Comparison of ENCODE assay signal across 2 cellular contexts in the genomic region with DNA sequence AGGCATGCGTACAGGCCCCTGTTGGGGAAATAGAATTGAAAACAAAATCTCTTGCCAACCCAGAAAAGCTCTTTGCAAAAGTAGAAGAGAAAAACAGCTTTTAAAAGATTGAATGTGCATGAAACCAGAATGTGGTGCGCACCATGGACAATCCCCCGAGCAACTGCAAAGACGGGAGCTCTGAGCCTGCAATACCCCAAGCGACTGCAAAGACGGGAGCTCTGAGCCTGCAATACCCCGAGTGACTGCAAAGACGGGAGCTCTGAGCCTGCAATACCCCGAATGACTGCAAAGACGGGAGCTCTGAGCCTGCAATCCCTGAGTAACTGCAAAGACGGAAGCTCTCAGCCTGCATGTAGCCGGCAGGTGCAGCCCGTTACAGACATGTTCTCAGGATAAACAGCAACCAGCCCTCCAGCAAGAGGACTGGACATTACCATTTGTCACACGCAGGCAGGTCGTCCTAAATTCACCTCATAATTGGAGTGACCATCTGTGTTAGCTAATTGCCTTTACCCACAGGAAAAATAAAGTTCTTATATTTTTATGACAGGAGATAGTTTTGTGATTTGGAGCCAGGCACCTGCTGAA.
TF ChIP-seq lines count a peak whose summit lies in the region.

No MANE protein-coding gene starts in this region.

TF ChIP-seq in GM12878, 131 proteins besides CTCF, POLR2A, EP300 and RAD21:
- TF ChIP-seq TCF12 (IDR thresholded peaks at IDR 0.05; ENCODE audit: low read depth, low read length) (no peak), GABPA (IDR thresholded peaks at IDR 0.05; ENCODE audit: low read depth) (no peak), MEF2A (IDR thresholded peaks at IDR 0.05; ENCODE audit: insufficient read depth, low read depth, low read length) (no peak), RELB (IDR thresholded peaks at IDR 0.05; ENCODE audit: low read depth) (no peak), DPF2 (IDR thresholded peaks at IDR 0.05) (no peak), ZZZ3 (IDR thresholded peaks at IDR 0.05; ENCODE audit: control insufficient read depth, insufficient read length, low read depth) (no peak), KAT2A (conservative IDR thresholded peaks at IDR 0.05; ENCODE audit: control insufficient read depth, low read depth, low read length) (no peak), KDM1A (IDR thresholded peaks at IDR 0.05; ENCODE audit: borderline replicate concordance) (no peak), ZNF207 (IDR thresholded peaks at IDR 0.05; ENCODE audit: borderline replicate concordance) (no peak), IRF4 (IDR thresholded peaks at IDR 0.05; ENCODE audit: low read depth, low read length) (no peak)
- TF ChIP-seq, protein P1, sequence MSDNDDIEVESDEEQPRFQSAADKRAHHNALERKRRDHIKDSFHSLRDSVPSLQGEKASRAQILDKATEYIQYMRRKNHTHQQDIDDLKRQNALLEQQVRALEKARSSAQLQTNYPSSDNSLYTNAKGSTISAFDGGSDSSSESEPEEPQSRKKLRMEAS (IDR thresholded peaks at IDR 0.05; ENCODE audit: low read depth, low read length): no peak
- TF ChIP-seq, protein P2, sequence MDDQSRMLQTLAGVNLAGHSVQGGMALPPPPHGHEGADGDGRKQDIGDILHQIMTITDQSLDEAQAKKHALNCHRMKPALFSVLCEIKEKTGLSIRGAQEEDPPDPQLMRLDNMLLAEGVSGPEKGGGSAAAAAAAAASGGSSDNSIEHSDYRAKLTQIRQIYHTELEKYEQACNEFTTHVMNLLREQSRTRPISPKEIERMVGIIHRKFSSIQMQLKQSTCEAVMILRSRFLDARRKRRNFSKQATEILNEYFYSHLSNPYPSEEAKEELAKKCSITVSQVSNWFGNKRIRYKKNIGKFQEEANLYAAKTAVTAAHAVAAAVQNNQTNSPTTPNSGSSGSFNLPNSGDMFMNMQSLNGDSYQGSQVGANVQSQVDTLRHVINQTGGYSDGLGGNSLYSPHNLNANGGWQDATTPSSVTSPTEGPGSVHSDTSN (IDR thresholded peaks at IDR 0.05; ENCODE audit: insufficient replicate concordance, low read depth, low read length): no peak
- TF ChIP-seq, protein P3, sequence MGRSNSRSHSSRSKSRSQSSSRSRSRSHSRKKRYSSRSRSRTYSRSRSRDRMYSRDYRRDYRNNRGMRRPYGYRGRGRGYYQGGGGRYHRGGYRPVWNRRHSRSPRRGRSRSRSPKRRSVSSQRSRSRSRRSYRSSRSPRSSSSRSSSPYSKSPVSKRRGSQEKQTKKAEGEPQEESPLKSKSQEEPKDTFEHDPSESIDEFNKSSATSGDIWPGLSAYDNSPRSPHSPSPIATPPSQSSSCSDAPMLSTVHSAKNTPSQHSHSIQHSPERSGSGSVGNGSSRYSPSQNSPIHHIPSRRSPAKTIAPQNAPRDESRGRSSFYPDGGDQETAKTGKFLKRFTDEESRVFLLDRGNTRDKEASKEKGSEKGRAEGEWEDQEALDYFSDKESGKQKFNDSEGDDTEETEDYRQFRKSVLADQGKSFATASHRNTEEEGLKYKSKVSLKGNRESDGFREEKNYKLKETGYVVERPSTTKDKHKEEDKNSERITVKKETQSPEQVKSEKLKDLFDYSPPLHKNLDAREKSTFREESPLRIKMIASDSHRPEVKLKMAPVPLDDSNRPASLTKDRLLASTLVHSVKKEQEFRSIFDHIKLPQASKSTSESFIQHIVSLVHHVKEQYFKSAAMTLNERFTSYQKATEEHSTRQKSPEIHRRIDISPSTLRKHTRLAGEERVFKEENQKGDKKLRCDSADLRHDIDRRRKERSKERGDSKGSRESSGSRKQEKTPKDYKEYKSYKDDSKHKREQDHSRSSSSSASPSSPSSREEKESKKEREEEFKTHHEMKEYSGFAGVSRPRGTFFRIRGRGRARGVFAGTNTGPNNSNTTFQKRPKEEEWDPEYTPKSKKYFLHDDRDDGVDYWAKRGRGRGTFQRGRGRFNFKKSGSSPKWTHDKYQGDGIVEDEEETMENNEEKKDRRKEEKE (IDR thresholded peaks at IDR 0.05): no peak
- TF ChIP-seq, protein P4, sequence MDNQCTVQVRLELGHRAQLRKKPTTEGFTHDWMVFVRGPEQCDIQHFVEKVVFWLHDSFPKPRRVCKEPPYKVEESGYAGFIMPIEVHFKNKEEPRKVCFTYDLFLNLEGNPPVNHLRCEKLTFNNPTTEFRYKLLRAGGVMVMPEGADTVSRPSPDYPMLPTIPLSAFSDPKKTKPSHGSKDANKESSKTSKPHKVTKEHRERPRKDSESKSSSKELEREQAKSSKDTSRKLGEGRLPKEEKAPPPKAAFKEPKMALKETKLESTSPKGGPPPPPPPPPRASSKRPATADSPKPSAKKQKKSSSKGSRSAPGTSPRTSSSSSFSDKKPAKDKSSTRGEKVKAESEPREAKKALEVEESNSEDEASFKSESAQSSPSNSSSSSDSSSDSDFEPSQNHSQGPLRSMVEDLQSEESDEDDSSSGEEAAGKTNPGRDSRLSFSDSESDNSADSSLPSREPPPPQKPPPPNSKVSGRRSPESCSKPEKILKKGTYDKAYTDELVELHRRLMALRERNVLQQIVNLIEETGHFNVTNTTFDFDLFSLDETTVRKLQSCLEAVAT (IDR thresholded peaks at IDR 0.05): no peak

TF ChIP-seq in liver, 16 proteins besides CTCF, POLR2A, EP300 and RAD21:
- TF ChIP-seq, protein P5, sequence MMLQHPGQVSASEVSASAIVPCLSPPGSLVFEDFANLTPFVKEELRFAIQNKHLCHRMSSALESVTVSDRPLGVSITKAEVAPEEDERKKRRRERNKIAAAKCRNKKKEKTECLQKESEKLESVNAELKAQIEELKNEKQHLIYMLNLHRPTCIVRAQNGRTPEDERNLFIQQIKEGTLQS (IDR thresholded peaks at IDR 0.05): no peak
- TF ChIP-seq YY1 (IDR thresholded peaks at IDR 0.05): no peak
- TF ChIP-seq SP1 (IDR thresholded peaks at IDR 0.05): no peak
- TF ChIP-seq, protein P6, sequence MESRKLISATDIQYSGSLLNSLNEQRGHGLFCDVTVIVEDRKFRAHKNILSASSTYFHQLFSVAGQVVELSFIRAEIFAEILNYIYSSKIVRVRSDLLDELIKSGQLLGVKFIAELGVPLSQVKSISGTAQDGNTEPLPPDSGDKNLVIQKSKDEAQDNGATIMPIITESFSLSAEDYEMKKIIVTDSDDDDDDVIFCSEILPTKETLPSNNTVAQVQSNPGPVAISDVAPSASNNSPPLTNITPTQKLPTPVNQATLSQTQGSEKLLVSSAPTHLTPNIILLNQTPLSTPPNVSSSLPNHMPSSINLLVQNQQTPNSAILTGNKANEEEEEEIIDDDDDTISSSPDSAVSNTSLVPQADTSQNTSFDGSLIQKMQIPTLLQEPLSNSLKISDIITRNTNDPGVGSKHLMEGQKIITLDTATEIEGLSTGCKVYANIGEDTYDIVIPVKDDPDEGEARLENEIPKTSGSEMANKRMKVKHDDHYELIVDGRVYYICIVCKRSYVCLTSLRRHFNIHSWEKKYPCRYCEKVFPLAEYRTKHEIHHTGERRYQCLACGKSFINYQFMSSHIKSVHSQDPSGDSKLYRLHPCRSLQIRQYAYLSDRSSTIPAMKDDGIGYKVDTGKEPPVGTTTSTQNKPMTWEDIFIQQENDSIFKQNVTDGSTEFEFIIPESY (IDR thresholded peaks at IDR 0.05): no peak
- no peak for TF ChIP-seq EGR1 (IDR thresholded peaks at IDR 0.05; ENCODE audit: low read depth in 2 of 2)
- no peak for TF ChIP-seq HNF4A (conservative IDR thresholded peaks at IDR 0.05)
- TF ChIP-seq FOXA2 (IDR thresholded peaks at IDR 0.05): no peak
- TF ChIP-seq, protein P1 (IDR thresholded peaks at IDR 0.05): no peak
- TF ChIP-seq JUND (IDR thresholded peaks at IDR 0.05): no peak
- no peak for TF ChIP-seq TAF1 (conservative IDR thresholded peaks at IDR 0.05)
- TF ChIP-seq GABPA (IDR thresholded peaks at IDR 0.05 in 1 of 2, conservative IDR thresholded peaks at IDR 0.05 in 1 of 2): no peak
- TF ChIP-seq REST (IDR thresholded peaks at IDR 0.05): no peak
- no peak for TF ChIP-seq NR2F2 (IDR thresholded peaks at IDR 0.05)
- no peak for TF ChIP-seq RXRA (IDR thresholded peaks at IDR 0.05)
- no peak for TF ChIP-seq FOXA1 (IDR thresholded peaks at IDR 0.05)
- TF ChIP-seq HNF4G (IDR thresholded peaks at IDR 0.05): no peak
